In genomic region chr15:27232876-27233275, GRCh38 we compare ENCODE assay signal across 5 cellular contexts.
"Had no signal": no experiment of that assay in that cellular context is flagged by ENCODE, and none has a peak within 500 bp of the region (broad histone marks: within the 10 kb centered on the region; RNA-seq: fewer than 3 reads in every experiment).

No MANE protein-coding gene starts in this region.

- H3K4me2 ChIP-seq: GM23338 had no signal

- H3K4me3 ChIP-seq: GM23338, K562 had no signal

- ATAC-seq: GM23338, K562 had no signal

- H2AFZ ChIP-seq: GM23338 had no signal

- DNase-seq: H9, HCEC 1CT, IMR-90 had no signal
